Comparison of ENCODE assay signal across 1 cellular context in genomic region chrX:104482757-104483156, GRCh38.
TF ChIP-seq lines count a peak whose summit lies in the region.

No MANE protein-coding gene starts in this region.

TF ChIP-seq in liver, 16 proteins besides CTCF, POLR2A, EP300 and RAD21 (continued from another document):
- TF ChIP-seq REST (IDR thresholded peaks at IDR 0.05) (no peak), YY1 (IDR thresholded peaks at IDR 0.05) (no peak), HNF4G (IDR thresholded peaks at IDR 0.05) (no peak), FOXA2 (IDR thresholded peaks at IDR 0.05) (no peak)
